7 cellular contexts compared by ENCODE assay signal in the genomic region with DNA sequence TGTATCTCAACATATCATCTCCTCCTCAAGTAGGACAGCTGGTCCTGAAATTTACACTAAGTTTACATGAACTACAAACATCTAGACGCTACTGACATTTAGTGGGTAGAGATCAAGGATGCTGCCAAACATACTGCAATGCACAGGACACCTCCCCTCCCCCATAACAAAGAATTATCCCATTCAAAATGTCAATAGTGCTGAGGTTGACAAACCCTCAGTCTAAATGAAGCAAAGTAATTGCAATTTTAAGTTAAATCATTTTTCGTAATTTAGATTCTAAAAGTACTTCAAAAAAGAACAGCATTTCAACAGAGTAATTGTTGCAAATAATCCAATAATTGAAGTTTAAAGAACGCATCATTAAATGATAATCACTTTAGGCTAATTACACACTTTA. TPM values are rescaled to one million over a fixed set of nuclear protein-coding genes. Genes with fewer than 3 reads are reported as not detected.
A peak's percentile ranks its signal among the peaks of the same experiment; 100 is the strongest.
DNase-seq lines count a peak whose midpoint lies in the region; ATAC-seq and TF ChIP-seq lines count a peak whose summit lies in the region.

No MANE protein-coding gene starts in this region.

- H3K27me3 ChIP-seq in HCT116 (ENCODE audit: insufficient read depth, low read length) (no peaks in the 10 kb centered on the region), body of pancreas (no peaks in the 10 kb centered on the region)

- peaks cover 35 to 38% (median 38%) of the 10 kb centered on the region in 3 donors for H3K4me1 Mint-ChIP-seq in T-cell

- intact Hi-C loops in HCT116 (cut with micrococcal nuclease) (no loop called here), body of pancreas (cut with DNase I) (no loop called here)

- RAD21 ChIA-PET in HCT116 (lab: Charles Lee; ENCODE audit: low non-redundant PET in 1 of 2, low total read pairs in 2 of 2, uncharacterized antibody in 2 of 2, unreplicated experiment in 2 of 2) = no interaction called here

- H3K4me3 ChIP-seq in HCT116 (replicated peaks in 1 of 2; ENCODE audit: low read depth in 1 of 2, low read length in 2 of 2) = peak overlapping the region; percentile 93 to 94
- H3K4me3 ChIP-seq in fibroblast of pulmonary artery (replicated peaks; ENCODE audit: low read depth, low read length) = peak overlapping the region; percentile 78
- H3K4me3 ChIP-seq in skeletal muscle cell (ENCODE audit: low read depth, low read length) = peak overlapping the region; percentile 94
- no peak overlapping the region for H3K4me3 ChIP-seq in body of pancreas

- no peak overlapping the region for H3K27ac ChIP-seq in HCT116 (ENCODE audit: low read depth, low read length)
- no peak overlapping the region for H3K27ac ChIP-seq in body of pancreas

- H3K9me3 ChIP-seq in HCT116 (ENCODE audit: control insufficient read depth in 1 of 2, insufficient read depth in 1 of 2, low read depth in 1 of 2, low read length in 2 of 2) (no peaks in the 10 kb centered on the region), body of pancreas (no peaks in the 10 kb centered on the region)

- ATAC-seq in HCT116 (no peak), T-cell (replicated peaks in 1 of 4) (no peak), HG03175 (IDR thresholded peaks at IDR 0.05; ENCODE audit: unreplicated experiment) (no peak), body of pancreas (no peak), GM18909 (IDR thresholded peaks at IDR 0.05; ENCODE audit: poor library complexity, unreplicated experiment) (no peak)

- no peak overlapping the region for H2AFZ ChIP-seq in HCT116 (ENCODE audit: low read depth, low read length, poor library complexity, severe bottlenecking)

- no peak for TF ChIP-seq RAD21 in HCT116 (IDR thresholded peaks at IDR 0.05; ENCODE audit: low read depth)

- DNase-seq in HCT116 (ENCODE audit: low read depth, low spot score) = no peak
- DNase-seq in T-cell = no peak
- peak; percentile 16 for DNase-seq in fibroblast of pulmonary artery (ENCODE audit: low read depth)
- DNase-seq in skeletal muscle cell (ENCODE audit: low read depth) = no peak
- no peak for DNase-seq in body of pancreas

- peak overlapping the region; percentile 90 to 93 (median 93) for H3K4me3 Mint-ChIP-seq in T-cell

- H3K36me3 ChIP-seq in HCT116 (ENCODE audit: control insufficient read depth in 1 of 2, insufficient read depth in 2 of 2, low read length in 2 of 2) (peaks cover under 1 to 8% of the 10 kb centered on the region in 2 experiments; a peak in 1 of 4 replicates), body of pancreas (replicated peaks in 1 of 2; ENCODE audit: insufficient read depth in 1 of 2, low read depth in 2 of 2) (no peaks in the 10 kb centered on the region)

- TF ChIP-seq POLR2A in HCT116 (IDR thresholded peaks at IDR 0.05; ENCODE audit: borderline replicate concordance, extremely low read depth, insufficient read depth, insufficient read length) (no peak), body of pancreas (IDR thresholded peaks at IDR 0.05) (no peak)

- peaks cover 21% of the 10 kb centered on the region for H3K36me3 Mint-ChIP-seq in T-cell

- no peaks in the 10 kb centered on the region for H4K20me1 ChIP-seq in HCT116 (ENCODE audit: insufficient read depth)

- WGBS in body of pancreas, 2 donors = 47% methylated on average over 3 of the region's 3 CpGs

- POLR2A ChIA-PET in HCT116 (lab: Charles Lee) = no interaction called here
- POLR2A ChIA-PET in T-cell (lab: Charles Lee) = interaction anchor here in 1 of 2 donors (1.3 to 3.7 kb wide), 3 partner anchors 50 to 184 kb away, joined by 5 to 47 read pairs (median 6); a partner anchor contains a TSS

- no peaks in the 10 kb centered on the region for H3K9me3 Mint-ChIP-seq in T-cell

- BruUV-seq in HCT116 (replicated peaks; lab: Mats Ljungman, UMichigan) = no TSS peak

- H3K9me2 ChIP-seq in HCT116 (ENCODE audit: insufficient read depth) = no peaks in the 10 kb centered on the region

- TF ChIP-seq CTCF in HCT116 (IDR thresholded peaks at IDR 0.05 in 2 of 3, conservative IDR thresholded peaks at IDR 0.05 in 1 of 3; ENCODE audit: borderline replicate concordance in 1 of 3, insufficient read depth in 1 of 3, low read depth in 2 of 3, low read length in 2 of 3) (no peak), fibroblast of pulmonary artery (IDR thresholded peaks at IDR 0.05; ENCODE audit: low read length, missing control alignments) (no peak), body of pancreas (IDR thresholded peaks at IDR 0.05) (no peak)

- peaks cover 8 to 10% of the 10 kb centered on the region in 2 donors for H3K27me3 Mint-ChIP-seq in T-cell

- peaks cover 38% of the 10 kb centered on the region for H3K79me2 ChIP-seq in HCT116 (ENCODE audit: insufficient read depth, low read length)

- no peak overlapping the region for H3K27ac Mint-ChIP-seq in T-cell

- H3K4me1 ChIP-seq in HCT116 (ENCODE audit: control insufficient read depth in 1 of 2, insufficient read depth in 2 of 2, low read length in 2 of 2) = peaks cover 2 to 15% of the 10 kb centered on the region in 2 experiments; a peak in 2 of 4 replicates
- H3K4me1 ChIP-seq in body of pancreas = peaks cover 13% of the 10 kb centered on the region

- H3K9ac ChIP-seq in HCT116 (ENCODE audit: low read length) = peak overlapping the region; percentile 78

- peak overlapping the region; percentile 83 for H3K4me2 ChIP-seq in HCT116 (ENCODE audit: low read length)

- CTCF ChIA-PET in HCT116 (lab: Charles Lee) = interaction anchor here (1.3 to 2.3 kb wide), 3 partner anchors 26 to 183 kb away, joined by 3 to 22 read pairs (median 3); no protein-coding TSS in a partner anchor
- CTCF ChIA-PET in T-cell (lab: Charles Lee) = interaction anchor here (0.6 to 2.8 kb wide), 5 partner anchors 28 to 1419 kb away, joined by 3 to 28 read pairs (median 4); a partner anchor contains a TSS

TF ChIP-seq in HCT116, 20 proteins besides CTCF, POLR2A, EP300 and RAD21:
- no peak for TF ChIP-seq POLR2AphosphoS5 (IDR thresholded peaks at IDR 0.05; ENCODE audit: low read depth, low read length)
- no peak for TF ChIP-seq EZH2 (IDR thresholded peaks at IDR 0.05)
- TF ChIP-seq JUND (IDR thresholded peaks at IDR 0.05) = no peak
- TF ChIP-seq SIN3A (IDR thresholded peaks at IDR 0.05; ENCODE audit: low read depth) = no peak
- TF ChIP-seq SRF (IDR thresholded peaks at IDR 0.05; ENCODE audit: low read depth) = no peak
- no peak for TF ChIP-seq YY1 (IDR thresholded peaks at IDR 0.05; ENCODE audit: extremely low read depth, insufficient replicate concordance, low read depth, low read length)
- TF ChIP-seq, protein P1, sequence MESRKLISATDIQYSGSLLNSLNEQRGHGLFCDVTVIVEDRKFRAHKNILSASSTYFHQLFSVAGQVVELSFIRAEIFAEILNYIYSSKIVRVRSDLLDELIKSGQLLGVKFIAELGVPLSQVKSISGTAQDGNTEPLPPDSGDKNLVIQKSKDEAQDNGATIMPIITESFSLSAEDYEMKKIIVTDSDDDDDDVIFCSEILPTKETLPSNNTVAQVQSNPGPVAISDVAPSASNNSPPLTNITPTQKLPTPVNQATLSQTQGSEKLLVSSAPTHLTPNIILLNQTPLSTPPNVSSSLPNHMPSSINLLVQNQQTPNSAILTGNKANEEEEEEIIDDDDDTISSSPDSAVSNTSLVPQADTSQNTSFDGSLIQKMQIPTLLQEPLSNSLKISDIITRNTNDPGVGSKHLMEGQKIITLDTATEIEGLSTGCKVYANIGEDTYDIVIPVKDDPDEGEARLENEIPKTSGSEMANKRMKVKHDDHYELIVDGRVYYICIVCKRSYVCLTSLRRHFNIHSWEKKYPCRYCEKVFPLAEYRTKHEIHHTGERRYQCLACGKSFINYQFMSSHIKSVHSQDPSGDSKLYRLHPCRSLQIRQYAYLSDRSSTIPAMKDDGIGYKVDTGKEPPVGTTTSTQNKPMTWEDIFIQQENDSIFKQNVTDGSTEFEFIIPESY (IDR thresholded peaks at IDR 0.05; ENCODE audit: extremely low read depth, insufficient replicate concordance, low read length) = no peak
- TF ChIP-seq ELF1 (IDR thresholded peaks at IDR 0.05; ENCODE audit: borderline replicate concordance, low read depth) = no peak
- no peak for TF ChIP-seq ZFX (IDR thresholded peaks at IDR 0.05)
- TF ChIP-seq CBX3 (IDR thresholded peaks at IDR 0.05; ENCODE audit: low read depth) = no peak

RNA-seq across cellular contexts. Expression of a gene that starts 1.2 kb away (rescaled TPM):
- total RNA-seq in HCT116 (2021; ENCODE audit: unreplicated experiment) (5.8 TPM), T-cell (10 to 100 TPM in 3 of 5 donors, 1 to 10 TPM in 2; 9.8 to 17.3 (median 12.3) TPM), body of pancreas (1 to 10 TPM; 3.0 to 5.7 TPM)
- polyA plus RNA-seq in HCT116 (2012) = 2.4 and 3.1 TPM in 2 replicates

RNA-seq across cellular contexts. Expression of a gene that starts 49.1 kb away (rescaled TPM):
- 24.7 TPM for total RNA-seq in HCT116 (2021; ENCODE audit: unreplicated experiment)
- 18.8 and 20.0 TPM in 2 replicates for polyA plus RNA-seq in HCT116 (2012)
- 1 to 10 TPM; 6.2 to 7.7 (median 6.8) TPM for total RNA-seq in T-cell
- total RNA-seq in body of pancreas = 10 to 100 TPM; 23.9 to 28.7 TPM

Comparison
In these comparisons a context has a peak if more than half of its experiments do, and no peak if none do; other contexts are left out.
1. H3K4me3 ChIP-seq: peak in HCT116 (2 of 2), fibroblast of pulmonary artery (single experiment) and skeletal muscle cell (single experiment); none in body of pancreas (0 of 2).